In the genomic region with DNA sequence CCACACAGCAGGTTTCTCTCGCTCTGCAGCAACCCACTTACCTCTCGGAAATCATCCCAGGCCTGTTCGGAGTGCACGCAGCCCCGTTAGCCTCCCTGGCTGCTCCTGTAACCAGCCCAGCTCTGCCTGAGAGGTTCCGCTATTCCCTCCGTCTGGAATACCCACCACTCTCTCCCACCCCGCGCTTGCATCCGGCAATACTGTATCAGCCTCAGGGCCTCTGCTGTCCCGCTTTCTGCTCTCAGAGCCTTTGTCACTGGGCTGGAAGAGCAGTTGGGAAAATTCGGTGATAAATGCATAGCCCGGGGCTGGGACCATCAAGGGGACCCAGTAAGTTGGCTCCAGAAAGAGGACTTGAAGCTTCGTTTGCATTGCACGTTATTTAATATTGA, we compare ENCODE assay signal across 1 cellular context.
TF ChIP-seq lines count a peak whose summit lies in the region.

No MANE protein-coding gene starts in this region.

TF ChIP-seq in liver, 16 proteins besides CTCF, POLR2A, EP300 and RAD21 (continued from another document):
- TF ChIP-seq, protein P1, sequence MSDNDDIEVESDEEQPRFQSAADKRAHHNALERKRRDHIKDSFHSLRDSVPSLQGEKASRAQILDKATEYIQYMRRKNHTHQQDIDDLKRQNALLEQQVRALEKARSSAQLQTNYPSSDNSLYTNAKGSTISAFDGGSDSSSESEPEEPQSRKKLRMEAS (IDR thresholded peaks at IDR 0.05) = no peak
- TF ChIP-seq JUND (IDR thresholded peaks at IDR 0.05) (no peak), SP1 (IDR thresholded peaks at IDR 0.05) (no peak)
